In genomic region chr11:64240467-64241174, GRCh38 we compare ENCODE assay signal across 8 cellular contexts. TPM values are rescaled to one million over a fixed set of nuclear protein-coding genes. Genes with fewer than 3 reads are reported as not detected.
DNase-seq lines count a peak whose midpoint lies in the region; ATAC-seq and TF ChIP-seq lines count a peak whose summit lies in the region.

Gene FKBP2 (plus strand): TSS chr11:64241095. CDS start chr11:64242388, 1,293 bp downstream.

- peak within 1 kb of the TSS; percentile 87 for H3K27ac ChIP-seq in DND-41 (ENCODE audit: low read length)
- peak within 1 kb of the TSS; percentile 84 for H3K27ac ChIP-seq in Karpas-422 (ENCODE audit: low read length)
- H3K27ac ChIP-seq in esophagus squamous epithelium, result peak within 1 kb of the TSS; percentile 95 to 100 (median 99)

- peak within 1 kb of the TSS; percentile 93 for H3K4me2 ChIP-seq in DND-41 (ENCODE audit: insufficient read depth, low read length)
- peak within 1 kb of the TSS; percentile 80 for H3K4me2 ChIP-seq in Karpas-422 (ENCODE audit: low read depth, low read length, poor library complexity, severe bottlenecking)

- H3K27me3 Mint-ChIP-seq in naive B cell, result no peaks in the 10 kb centered on the region
- H3K27me3 Mint-ChIP-seq in stimulated activated memory B cell treated with anti-CD40 and anti-IgM and Interleukin-4, amounts not matched to agents 10 μg/mL and 1 μg/mL and 100 μg/mL, for 72 hours, result no peaks in the 10 kb centered on the region

- H3K9ac ChIP-seq in DND-41 (ENCODE audit: low read depth, low read length) (peak within 1 kb of the TSS; percentile 67), Karpas-422 (ENCODE audit: low read length) (peak within 1 kb of the TSS; percentile 93)

- H3K4me3 ChIP-seq in DND-41 (ENCODE audit: low read depth in 1 of 2, low read length in 2 of 2), result peak within 1 kb of the TSS; percentile 65 to 89
- H3K4me3 ChIP-seq in Karpas-422 (ENCODE audit: low read length), result peak within 1 kb of the TSS; percentile 85
- peak within 1 kb of the TSS; percentile 63 to 95 (median 86) for H3K4me3 ChIP-seq in esophagus squamous epithelium

- TF ChIP-seq CTCF in DND-41 (IDR thresholded peaks at IDR 0.05; ENCODE audit: borderline replicate concordance, extremely low read depth, low read length, poor library complexity, severe bottlenecking) (no peak), esophagus squamous epithelium (IDR thresholded peaks at IDR 0.05) (peak in 2 of 6 experiments; percentile 8 to 24)

- H3K36me3 ChIP-seq in DND-41 (ENCODE audit: insufficient read depth, low read length) (peaks cover 65% of the 10 kb centered on the region), Karpas-422 (ENCODE audit: insufficient read depth, low read length) (peaks cover 10% of the 10 kb centered on the region; the same call in 1 of the 2 replicates), esophagus squamous epithelium (peaks cover 0 to 60% (median 0%) of the 10 kb centered on the region in 3 donors)

- no peaks in the 10 kb centered on the region for H3K36me3 Mint-ChIP-seq in naive B cell
- peaks cover 48% of the 10 kb centered on the region for H3K36me3 Mint-ChIP-seq in stimulated activated memory B cell treated with anti-CD40 and anti-IgM and Interleukin-4, amounts not matched to agents 10 μg/mL and 1 μg/mL and 100 μg/mL, for 72 hours

- H3K9me3 Mint-ChIP-seq in naive B cell, result no peaks in the 10 kb centered on the region
- H3K9me3 Mint-ChIP-seq in stimulated activated memory B cell treated with anti-CD40 and anti-IgM and Interleukin-4, amounts not matched to agents 10 μg/mL and 1 μg/mL and 100 μg/mL, for 72 hours, result no peaks in the 10 kb centered on the region

- peaks cover 30 to 69% (median 68%) of the 10 kb centered on the region in 3 donors for H3K4me1 Mint-ChIP-seq in naive B cell
- peaks cover 73% of the 10 kb centered on the region for H3K4me1 Mint-ChIP-seq in stimulated activated memory B cell treated with anti-CD40 and anti-IgM and Interleukin-4, amounts not matched to agents 10 μg/mL and 1 μg/mL and 100 μg/mL, for 72 hours

- H3K4me1 ChIP-seq in DND-41 (ENCODE audit: insufficient read depth, low read length), result peaks cover 60% of the 10 kb centered on the region
- peaks cover 57% of the 10 kb centered on the region for H3K4me1 ChIP-seq in Karpas-422 (ENCODE audit: low read length)
- H3K4me1 ChIP-seq in esophagus squamous epithelium, result peaks cover 68 to 91% (median 70%) of the 10 kb centered on the region in 3 donors

- peak in 3 of 4 donors; percentile 43 to 86 (median 72) for TF ChIP-seq POLR2A in esophagus squamous epithelium (IDR thresholded peaks at IDR 0.05)

- H3K9me3 ChIP-seq in DND-41 (ENCODE audit: insufficient read depth, low read length, severe bottlenecking) (no peaks in the 10 kb centered on the region), Karpas-422 (ENCODE audit: low read length) (no peaks in the 10 kb centered on the region), esophagus squamous epithelium (no peaks in the 10 kb centered on the region)

- 1 to 2% methylated on average over 7 to 21 of the region's 52 CpGs for WGBS in esophagus squamous epithelium, 2 donors

- DNase-seq in DND-41 (peak; percentile 98), Karpas-422 (peak; percentile 99), RKO (ENCODE audit: low spot score) (peak; percentile 96), activated T-helper 1 cell treated with Interleukin-2 at 50 U/mL for 16 hours (ENCODE audit: low read depth) (peak; percentile 98), esophagus squamous epithelium (lab: John Stamatoyannopoulos, UW) (peak; percentile 91), naive B cell (peak; percentile 99)

- H3K79me2 ChIP-seq in DND-41 (ENCODE audit: insufficient read depth, low read length) (peaks cover 45% of the 10 kb centered on the region), Karpas-422 (ENCODE audit: low read length) (peaks cover 29% of the 10 kb centered on the region)

- ATAC-seq in DND-41 (ENCODE audit: insufficient read depth, low read depth) (peak; percentile 67), GM21825 (IDR thresholded peaks at IDR 0.05; ENCODE audit: unreplicated experiment) (peak; percentile 56), naive B cell (ENCODE audit: low read depth in 2 of 2) (peak; percentile 63 to 65)
- ATAC-seq in stimulated activated memory B cell treated with anti-CD40 and anti-IgM and Interleukin-4, amounts not matched to agents 10 μg/mL and 1 μg/mL and 100 μg/mL, for 72 hours, result peak; percentile 74

- no peaks in the 10 kb centered on the region for H3K27me3 ChIP-seq in DND-41 (ENCODE audit: insufficient read depth, low read length, poor library complexity)
- no peaks in the 10 kb centered on the region for H3K27me3 ChIP-seq in Karpas-422 (ENCODE audit: low read length)
- H3K27me3 ChIP-seq in esophagus squamous epithelium, result no peaks in the 10 kb centered on the region

- H4K20me1 ChIP-seq in DND-41 (ENCODE audit: insufficient read depth, low read length), result peaks cover 36% of the 10 kb centered on the region
- H4K20me1 ChIP-seq in Karpas-422 (ENCODE audit: insufficient read depth, low read depth, low read length), result peaks cover 6% of the 10 kb centered on the region; the same call in 1 of the 2 replicates

- H3K4me3 Mint-ChIP-seq in naive B cell, result peak within 1 kb of the TSS; percentile 87 to 97 (median 91)
- H3K4me3 Mint-ChIP-seq in stimulated activated memory B cell treated with anti-CD40 and anti-IgM and Interleukin-4, amounts not matched to agents 10 μg/mL and 1 μg/mL and 100 μg/mL, for 72 hours, result peak within 1 kb of the TSS; percentile 86

- H3K9me2 ChIP-seq in Karpas-422 (replicated peaks; ENCODE audit: insufficient read depth, low read length), result no peaks in the 10 kb centered on the region

- intact Hi-C loops in esophagus squamous epithelium (cut with DNase I), result no loop called here

- peak within 1 kb of the TSS; percentile 78 for H2AFZ ChIP-seq in DND-41 (ENCODE audit: low read depth, low read length)
- H2AFZ ChIP-seq in Karpas-422 (ENCODE audit: low read length), result no peak within 1 kb of the TSS

- H3K27ac Mint-ChIP-seq in naive B cell, result peak within 1 kb of the TSS; percentile 99 to 100 (median 100)
- H3K27ac Mint-ChIP-seq in stimulated activated memory B cell treated with anti-CD40 and anti-IgM and Interleukin-4, amounts not matched to agents 10 μg/mL and 1 μg/mL and 100 μg/mL, for 72 hours, result peak within 1 kb of the TSS; percentile 99

RNA-seq across cellular contexts. Expression of gene FKBP2, which starts in this region (rescaled TPM):
- 27.8 and 73.4 TPM in 2 replicates for total RNA-seq in Karpas-422 (2014; rRNA removed; shearing (Covaris generic); ENCODE audit: low replicate concordance)
- total RNA-seq in esophagus squamous epithelium, result 10 to 100 TPM; 50.7 to 89.6 (median 56.0) TPM
- polyA plus RNA-seq in naive B cell (ENCODE audit: low read depth in 6 of 6), result 10 to 100 TPM; 65.3 to 94.8 (median 79.8) TPM

Comparison
In these comparisons a context has a peak if more than half of its experiments do, and no peak if none do; other contexts are left out.
1. Peak in every context shown above with its lines: DNase-seq, ATAC-seq, H3K4me3 ChIP-seq and H3K27ac ChIP-seq.